In the genomic region with DNA sequence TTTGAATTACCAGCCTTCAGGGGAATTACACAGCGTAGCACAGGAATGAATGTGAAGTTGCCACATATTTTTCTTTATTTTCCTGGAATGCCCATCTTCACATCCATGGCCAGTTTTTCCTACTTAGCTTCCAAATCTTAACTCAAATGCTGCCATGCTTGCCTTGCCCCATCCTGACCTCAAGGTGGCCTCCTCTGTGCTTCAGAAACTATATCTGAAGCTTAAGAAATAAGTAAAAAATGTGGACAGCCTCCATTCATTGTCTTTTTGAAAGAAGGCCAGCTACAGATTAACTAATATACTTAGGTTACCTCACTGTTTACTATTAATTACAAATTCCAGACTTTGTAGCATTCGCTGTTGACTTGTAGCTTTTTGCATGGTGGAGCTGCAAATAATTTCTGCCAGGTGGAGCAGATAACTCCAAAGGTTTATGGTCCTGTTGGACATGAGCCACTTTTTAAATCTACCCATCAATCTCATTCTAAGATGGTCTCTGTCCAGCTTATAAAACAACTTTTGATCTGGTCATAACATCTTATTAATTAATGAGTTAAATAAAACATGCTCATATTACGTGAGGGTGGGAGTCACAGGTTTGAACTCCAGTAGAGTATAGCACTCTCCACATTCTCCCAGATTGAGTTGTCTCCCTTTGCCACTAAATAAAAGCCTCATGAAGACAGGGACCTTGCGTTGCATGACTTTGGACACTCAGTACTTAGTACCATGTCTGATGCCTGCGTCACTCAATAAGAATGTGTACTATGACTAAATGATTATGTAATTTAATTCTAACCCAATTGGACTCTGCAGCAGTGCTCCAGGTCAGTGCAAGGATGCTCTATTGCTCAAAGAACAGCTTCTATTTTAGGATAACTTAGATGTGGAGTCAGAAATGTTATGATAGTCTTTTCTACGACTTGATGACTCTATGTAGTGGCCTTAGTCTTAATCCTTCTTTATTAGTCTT, we compare ENCODE assay signal across 1 cellular context.
TF ChIP-seq lines count a peak whose summit lies in the region.

No MANE protein-coding gene starts in this region.

TF ChIP-seq in SK-N-SH treated with all-trans-retinoic acid at 6 μM for 48 hours, 23 proteins besides CTCF, POLR2A, EP300 and RAD21 (continued from another document):
- TF ChIP-seq ARNTL (CRISPR knock-in tag; IDR thresholded peaks at IDR 0.05; ENCODE audit: borderline replicate concordance, low read depth), result no peak
- no peak for TF ChIP-seq PPARA (CRISPR knock-in tag; IDR thresholded peaks at IDR 0.05; ENCODE audit: borderline replicate concordance)
- no peak for TF ChIP-seq ZC3H10 (CRISPR knock-in tag; IDR thresholded peaks at IDR 0.05)
- no peak for TF ChIP-seq POU6F1 (CRISPR knock-in tag; IDR thresholded peaks at IDR 0.05; ENCODE audit: borderline replicate concordance, low read depth)
- no peak for TF ChIP-seq ZNF70 (CRISPR knock-in tag; IDR thresholded peaks at IDR 0.05)
- TF ChIP-seq SNAI2 (CRISPR knock-in tag; IDR thresholded peaks at IDR 0.05), result no peak
- no peak for TF ChIP-seq PATZ1 (CRISPR knock-in tag; IDR thresholded peaks at IDR 0.05; ENCODE audit: borderline replicate concordance)
- no peak for TF ChIP-seq ZFP3 (CRISPR knock-in tag; IDR thresholded peaks at IDR 0.05)
